In the genomic region with DNA sequence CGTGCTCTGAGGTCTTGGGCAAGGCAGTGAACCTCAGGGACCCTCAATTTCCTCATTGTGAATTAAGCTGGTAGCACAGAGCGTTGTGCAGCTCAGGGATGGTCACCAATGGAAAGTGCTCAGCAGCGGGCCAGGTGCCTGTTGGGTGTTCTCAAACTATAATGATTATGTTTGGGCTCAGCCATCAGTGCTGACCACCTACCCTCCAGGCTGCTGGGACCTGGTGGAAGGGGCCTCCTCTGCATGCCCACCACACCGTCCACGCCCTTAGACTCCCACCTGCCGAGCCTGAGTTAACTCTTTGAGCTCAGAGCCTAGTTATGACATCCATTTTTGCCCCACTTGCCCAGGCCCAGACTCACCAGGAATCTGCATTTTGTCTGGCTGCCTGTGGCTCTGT, we compare ENCODE assay signal across 28 cellular contexts. TPM values are rescaled to one million over a fixed set of nuclear protein-coding genes. Genes with fewer than 3 reads are reported as not detected.
A peak's percentile ranks its signal among the peaks of the same experiment; 100 is the strongest.
DNase-seq lines count a peak whose midpoint lies in the region; ATAC-seq, FAIRE-seq and TF ChIP-seq lines count a peak whose summit lies in the region.
"Had no signal": no experiment of that assay in that cellular context is flagged by ENCODE, and none has a peak within 500 bp of the region (broad histone marks: within the 10 kb centered on the region; RNA-seq: fewer than 3 reads in every experiment).

No MANE protein-coding gene starts in this region.

- H3K36me3 ChIP-seq in HCT116 (ENCODE audit: control insufficient read depth in 1 of 2, insufficient read depth in 2 of 2, low read length in 2 of 2) (no peaks in the 10 kb centered on the region), kidney (ENCODE audit: control insufficient read depth in 1 of 2, insufficient read depth in 2 of 2, low read length in 2 of 2) (no peaks in the 10 kb centered on the region), skeletal muscle satellite cell (ENCODE audit: insufficient read depth, low read length) (no peaks in the 10 kb centered on the region)
- H3K36me3 ChIP-seq: esophagus squamous epithelium had no signal

- no peak for FAIRE-seq in kidney (lab: Jason Lieb, UNC)
- FAIRE-seq: K562 had no signal

- H3K27ac ChIP-seq in HCT116 (ENCODE audit: low read depth, low read length) (peak overlapping the region; percentile 71), kidney (ENCODE audit: low read depth in 2 of 2, low read length in 2 of 2) (peak overlapping the region in 1 of 2 donors; percentile 75)
- H3K27ac ChIP-seq: body of pancreas, parathyroid adenoma, testis had no signal

- TF ChIP-seq CTCF in HCT116 (IDR thresholded peaks at IDR 0.05 in 2 of 3, conservative IDR thresholded peaks at IDR 0.05 in 1 of 3; ENCODE audit: borderline replicate concordance in 1 of 3, insufficient read depth in 1 of 3, low read depth in 2 of 3, low read length in 2 of 3) (no peak), chondrocyte (IDR thresholded peaks at IDR 0.05) (no peak), kidney (IDR thresholded peaks at IDR 0.05; ENCODE audit: borderline replicate concordance, extremely low read depth, insufficient read depth) (no peak)

- intact Hi-C loops in HCT116 (cut with micrococcal nuclease): no loop called here
- intact Hi-C loops in kidney (cut with DNase I): no loop called here

- peaks cover 71% of the 10 kb centered on the region for H3K4me1 Mint-ChIP-seq in chondrocyte (ENCODE audit: low read depth)
- H3K4me1 Mint-ChIP-seq: activated naive CD8-positive, alpha-beta T cell treated with anti-CD3 and anti-CD28 coated beads for 36 hours; memory B cell; natural killer cell; stimulated activated memory B cell treated with anti-CD40 and anti-IgM and Interleukin-4, amounts not matched to agents 10 μg/mL and 1 μg/mL and 100 μg/mL, for 72 hours had no signal

- H3K79me2 ChIP-seq in HCT116 (ENCODE audit: insufficient read depth, low read length): no peaks in the 10 kb centered on the region
- H3K79me2 ChIP-seq: parathyroid adenoma had no signal

- RAD21 ChIA-PET in HCT116 (lab: Charles Lee; ENCODE audit: low non-redundant PET in 1 of 2, low total read pairs in 2 of 2, uncharacterized antibody in 2 of 2, unreplicated experiment in 2 of 2): no interaction called here

- TF ChIP-seq RAD21 in HCT116 (IDR thresholded peaks at IDR 0.05; ENCODE audit: low read depth): no peak

- CTCF ChIA-PET in HCT116 (lab: Charles Lee): no interaction called here

- H3K27me3 ChIP-seq in HCT116 (ENCODE audit: insufficient read depth, low read length) (no peaks in the 10 kb centered on the region), skeletal muscle satellite cell (ENCODE audit: control insufficient read depth, insufficient read depth, low read length) (no peaks in the 10 kb centered on the region)
- H3K27me3 ChIP-seq: body of pancreas, testis had no signal

- H3K4me2 ChIP-seq in HCT116 (ENCODE audit: low read length) (peak overlapping the region; percentile 73), skeletal muscle satellite cell (ENCODE audit: low read length) (peak overlapping the region; percentile 54)

- no peak for DNase-seq in HCT116 (ENCODE audit: low read depth, low spot score)
- peak; percentile 74 for DNase-seq in chondrocyte (ENCODE audit: low spot score)
- peak; percentile 51 for DNase-seq in kidney
- DNase-seq in GM19240 (ENCODE audit: insufficient read length, low spot score): no peak
- no peak for DNase-seq in stimulated activated CD4-positive, alpha-beta T cell treated with anti-CD3 and anti-CD28 coated beads, Interleukin-4, amount 100 ng/mL, for 24 hours
- DNase-seq in DMS79 (lab: John Stamatoyannopoulos, UW): no peak
- DNase-seq in DMS 273 treated with DMSO at 0.1 percent for 48 hours (lab: John Stamatoyannopoulos, UW): no peak
- DNase-seq: activated naive CD8-positive, alpha-beta T cell treated with anti-CD3 and anti-CD28 coated beads for 36 hours; activated T-cell treated with anti-CD3 and anti-CD28 coated beads, Interleukin-2, amount 50 U/mL, for 72 hours; body of pancreas; CD8-positive, alpha-beta T cell; DMS53; effector memory CD8-positive, alpha-beta T cell; esophagus squamous epithelium; GF-D8; MM.1S; natural killer cell; NCI-H1436 treated with DMSO at 0.1 percent for 48 hours; NCI-H526; RPMI8226; testis had no signal

- H3K9me3 ChIP-seq in HCT116 (ENCODE audit: control insufficient read depth in 1 of 2, insufficient read depth in 1 of 2, low read depth in 1 of 2, low read length in 2 of 2) (no peaks in the 10 kb centered on the region), kidney (ENCODE audit: control insufficient read depth in 1 of 2, low read length in 2 of 2) (no peaks in the 10 kb centered on the region), skeletal muscle satellite cell (replicated peaks; ENCODE audit: low read length) (no peaks in the 10 kb centered on the region)
- H3K9me3 ChIP-seq: body of pancreas, esophagus squamous epithelium, testis had no signal

- peak overlapping the region; percentile 11; the same call in 1 of the 2 replicates for H3K9ac ChIP-seq in HCT116 (ENCODE audit: low read length)
- no peak overlapping the region for H3K9ac ChIP-seq in kidney (ENCODE audit: low read length in 2 of 2)
- H3K9ac ChIP-seq in skeletal muscle satellite cell (ENCODE audit: low read depth, low read length): peak overlapping the region; percentile 55
- H3K9ac ChIP-seq: parathyroid adenoma had no signal

- no peaks in the 10 kb centered on the region for H3K9me2 ChIP-seq in HCT116 (ENCODE audit: insufficient read depth)

- no peak for TF ChIP-seq POLR2A in HCT116 (IDR thresholded peaks at IDR 0.05; ENCODE audit: borderline replicate concordance, extremely low read depth, insufficient read depth, insufficient read length)

- H3K27ac Mint-ChIP-seq in chondrocyte (ENCODE audit: unreplicated experiment): peak overlapping the region; percentile 93
- H3K27ac Mint-ChIP-seq: activated naive CD8-positive, alpha-beta T cell treated with anti-CD3 and anti-CD28 coated beads for 36 hours; activated T-cell treated with anti-CD3 and anti-CD28 coated beads, Interleukin-2, amount 50 U/mL, for 72 hours; CD8-positive, alpha-beta T cell; effector memory CD8-positive, alpha-beta T cell; memory B cell; natural killer cell; stimulated activated memory B cell treated with anti-CD40 and anti-IgM and Interleukin-4, amounts not matched to agents 10 μg/mL and 1 μg/mL and 100 μg/mL, for 72 hours had no signal

- POLR2A ChIA-PET in HCT116 (lab: Charles Lee): interaction anchor here (1.0 to 1.3 kb wide), 2 partner anchors 10 to 20 kb away, joined by 3 read pairs; no protein-coding TSS in a partner anchor

- peak overlapping the region in 1 of 2 experiments; percentile 22; a peak in 2 of 4 replicates for H3K4me3 ChIP-seq in HCT116 (replicated peaks in 1 of 2; ENCODE audit: low read depth in 1 of 2, low read length in 2 of 2)
- H3K4me3 ChIP-seq in kidney (ENCODE audit: low read length in 2 of 2): no peak overlapping the region
- H3K4me3 ChIP-seq in skeletal muscle satellite cell (ENCODE audit: low read length): no peak overlapping the region
- H3K4me3 ChIP-seq: body of pancreas, esophagus squamous epithelium, K562, testis had no signal

- no peak overlapping the region for H3K4me3 Mint-ChIP-seq in chondrocyte (ENCODE audit: unreplicated experiment)
- H3K4me3 Mint-ChIP-seq: activated naive CD8-positive, alpha-beta T cell treated with anti-CD3 and anti-CD28 coated beads for 36 hours; activated T-cell treated with anti-CD3 and anti-CD28 coated beads, Interleukin-2, amount 50 U/mL, for 72 hours; CD8-positive, alpha-beta T cell; effector memory CD8-positive, alpha-beta T cell; memory B cell; natural killer cell; stimulated activated memory B cell treated with anti-CD40 and anti-IgM and Interleukin-4, amounts not matched to agents 10 μg/mL and 1 μg/mL and 100 μg/mL, for 72 hours had no signal

- no peak for ATAC-seq in HCT116
- ATAC-seq: activated CD4-positive, CD25-positive, alpha-beta regulatory T cell treated with anti-CD3 and anti-CD28 coated beads, Interleukin-2, amount 50 U/mL, for 24 hours; activated T-cell treated with anti-CD3 and anti-CD28 coated beads, Interleukin-2, amount 50 U/mL, for 72 hours; CD8-positive, alpha-beta T cell; effector memory CD8-positive, alpha-beta T cell; K562; natural killer cell; stimulated activated memory B cell treated with anti-CD40 and anti-IgM and Interleukin-4, amounts not matched to agents 10 μg/mL and 1 μg/mL and 100 μg/mL, for 72 hours had no signal

- peaks cover 27 to 32% of the 10 kb centered on the region in 2 experiments for H3K4me1 ChIP-seq in HCT116 (ENCODE audit: control insufficient read depth in 1 of 2, insufficient read depth in 2 of 2, low read length in 2 of 2)
- H3K4me1 ChIP-seq in kidney (ENCODE audit: control insufficient read depth in 1 of 2, insufficient read depth in 1 of 2, low read depth in 1 of 2, low read length in 2 of 2): peaks cover 0 to 8% of the 10 kb centered on the region in 2 donors
- H3K4me1 ChIP-seq in skeletal muscle satellite cell (ENCODE audit: control insufficient read depth, insufficient read depth, low read length): peaks cover 53% of the 10 kb centered on the region
- H3K4me1 ChIP-seq: body of pancreas, parathyroid adenoma had no signal

- no peaks in the 10 kb centered on the region for H3K36me3 Mint-ChIP-seq in chondrocyte (ENCODE audit: low read depth)
- H3K36me3 Mint-ChIP-seq: activated naive CD8-positive, alpha-beta T cell treated with anti-CD3 and anti-CD28 coated beads for 36 hours; CD8-positive, alpha-beta T cell; memory B cell; natural killer cell; stimulated activated memory B cell treated with anti-CD40 and anti-IgM and Interleukin-4, amounts not matched to agents 10 μg/mL and 1 μg/mL and 100 μg/mL, for 72 hours had no signal

- H3K27me3 Mint-ChIP-seq in chondrocyte (ENCODE audit: low read depth): no peaks in the 10 kb centered on the region
- H3K27me3 Mint-ChIP-seq: activated naive CD8-positive, alpha-beta T cell treated with anti-CD3 and anti-CD28 coated beads for 36 hours; stimulated activated memory B cell treated with anti-CD40 and anti-IgM and Interleukin-4, amounts not matched to agents 10 μg/mL and 1 μg/mL and 100 μg/mL, for 72 hours had no signal

- no peak overlapping the region for H2AFZ ChIP-seq in HCT116 (ENCODE audit: low read depth, low read length, poor library complexity, severe bottlenecking)
- H2AFZ ChIP-seq: parathyroid adenoma had no signal

- BruUV-seq in HCT116 (replicated peaks; lab: Mats Ljungman, UMichigan): no TSS peak

- no peaks in the 10 kb centered on the region for H3K9me3 Mint-ChIP-seq in chondrocyte (ENCODE audit: low read depth)
- H3K9me3 Mint-ChIP-seq: activated naive CD8-positive, alpha-beta T cell treated with anti-CD3 and anti-CD28 coated beads for 36 hours; activated T-cell treated with anti-CD3 and anti-CD28 coated beads, Interleukin-2, amount 50 U/mL, for 72 hours; CD8-positive, alpha-beta T cell; effector memory CD8-positive, alpha-beta T cell; memory B cell; natural killer cell; stimulated activated memory B cell treated with anti-CD40 and anti-IgM and Interleukin-4, amounts not matched to agents 10 μg/mL and 1 μg/mL and 100 μg/mL, for 72 hours had no signal

- no peaks in the 10 kb centered on the region for H4K20me1 ChIP-seq in HCT116 (ENCODE audit: insufficient read depth)

TF ChIP-seq in HCT116, 20 proteins besides CTCF, POLR2A, EP300 and RAD21 (continues in another document):
- TF ChIP-seq ZFX (IDR thresholded peaks at IDR 0.05) (no peak), JUND (IDR thresholded peaks at IDR 0.05) (no peak)

RNA-seq across cellular contexts. Expression of gene GLI2, which starts 35.0 kb away (rescaled TPM):
- 3.4 TPM for total RNA-seq in HCT116 (2021; ENCODE audit: unreplicated experiment)
- 1.1 and 1.7 TPM in 2 replicates for polyA plus RNA-seq in HCT116 (2012)
- 31.1 to 37.0 TPM (median 36.0 TPM) in 3 replicates for total RNA-seq in chondrocyte
- total RNA-seq in kidney: 3.7 TPM
- 0.32 TPM for polyA plus RNA-seq in kidney (ENCODE audit: insufficient read depth, low read depth, low replicate concordance)
- total RNA-seq in skeletal muscle satellite cell (2012; rRNA removed): 4.2 and 4.3 TPM in 2 replicates
- total RNA-seq: activated CD8-positive, alpha-beta memory T cell treated with anti-CD3 and anti-CD28 coated beads for 36 hours; activated naive CD8-positive, alpha-beta T cell treated with anti-CD3 and anti-CD28 coated beads for 36 hours; activated T-cell treated with anti-CD3 and anti-CD28 coated beads, Interleukin-2, amount 50 U/mL, for 72 hours; CD8-positive, alpha-beta T cell; natural killer cell had no signal
- polyA plus RNA-seq: K562 had no signal

Comparison
In these comparisons a context has a peak if more than half of its experiments do, and no peak if none do; other contexts are left out.
1. DNase-seq: peak in chondrocyte (single experiment) and kidney (single experiment); none in HCT116 (single experiment), GM19240 (single experiment), stimulated activated CD4-positive, alpha-beta T cell treated with anti-CD3 and anti-CD28 coated beads, Interleukin-4, amount 100 ng/mL, for 24 hours (single experiment), DMS79 (single experiment) and DMS 273 treated with DMSO at 0.1 percent for 48 hours (single experiment).
2. H3K9ac ChIP-seq: peak in HCT116 (single experiment) and skeletal muscle satellite cell (single experiment); none in kidney (0 of 2).